ENCODE assay signal across 9 cellular contexts in the genomic region with DNA sequence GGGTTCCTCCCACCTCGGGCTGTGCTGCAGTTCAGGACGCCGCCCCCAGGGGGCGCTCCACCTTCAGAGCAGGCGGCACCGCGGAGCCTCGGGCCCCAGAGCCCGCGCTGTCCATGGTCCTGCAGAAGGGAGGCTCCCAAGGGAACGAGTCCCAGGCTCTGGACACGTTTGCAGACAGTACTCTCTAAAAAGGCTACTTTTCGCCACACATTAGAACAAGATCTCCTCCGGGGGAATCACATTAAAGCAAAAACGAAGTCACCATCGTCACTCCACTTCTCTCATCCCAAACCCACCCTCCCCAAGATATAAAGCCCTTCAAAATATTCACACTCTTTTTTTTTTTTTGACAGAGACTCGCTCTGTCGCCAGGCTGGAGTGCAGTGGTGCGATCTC. TPM values are rescaled to one million over a fixed set of nuclear protein-coding genes. Genes with fewer than 3 reads are reported as not detected.
DNase-seq lines count a peak whose midpoint lies in the region; ATAC-seq and TF ChIP-seq lines count a peak whose summit lies in the region.
"Had no signal": no experiment of that assay in that cellular context is flagged by ENCODE, and none has a peak within 500 bp of the region (broad histone marks: within the 10 kb centered on the region; RNA-seq: fewer than 3 reads in every experiment).

No MANE protein-coding gene starts in this region.

- H3K4me1 ChIP-seq in heart right ventricle (peaks cover 0 to 32% (median 0%) of the 10 kb centered on the region in 9 donors), psoas muscle (no peaks in the 10 kb centered on the region), vagina (no peaks in the 10 kb centered on the region)

- no peaks in the 10 kb centered on the region for H3K9me3 Mint-ChIP-seq in activated naive CD8-positive, alpha-beta T cell treated with anti-CD3 and anti-CD28 coated beads, Interleukin-2, amount 10 ng/mL, durations not matched to agents 7 days and 5 days

- TF ChIP-seq CTCF in heart right ventricle (IDR thresholded peaks at IDR 0.05) (peak; percentile 85 to 99 (median 94)), psoas muscle (IDR thresholded peaks at IDR 0.05) (peak; percentile 64), vagina (IDR thresholded peaks at IDR 0.05) (peak; percentile 64 to 83 (median 65))

- TF ChIP-seq POLR2A in vagina (IDR thresholded peaks at IDR 0.05): no peak

- DNase-seq in COLO668 (lab: John Stamatoyannopoulos, UW; ENCODE audit: unreplicated experiment) (peak; percentile 50), SW 1271 (lab: John Stamatoyannopoulos, UW) (peak; percentile 31 to 46), heart right ventricle (peak; percentile 81 to 86), psoas muscle (peak; percentile 71 to 82), vagina (ENCODE audit: extremely low spot score in 2 of 2) (no peak)
- DNase-seq in activated naive CD8-positive, alpha-beta T cell treated with anti-CD3 and anti-CD28 coated beads, Interleukin-2, amount 10 ng/mL, durations not matched to agents 7 days and 5 days: peak; percentile 96

- intact Hi-C loops in heart right ventricle (cut with DNase I): no loop called here
- intact Hi-C loops in psoas muscle (cut with DNase I): no loop called here
- intact Hi-C loops in vagina (cut with DNase I): no loop called here

- peak; percentile 57 for ATAC-seq in HG03442 (IDR thresholded peaks at IDR 0.05; ENCODE audit: unreplicated experiment)
- peak; percentile 65 for ATAC-seq in activated naive CD8-positive, alpha-beta T cell treated with anti-CD3 and anti-CD28 coated beads, Interleukin-2, amount 10 ng/mL, durations not matched to agents 7 days and 5 days (ENCODE audit: low read depth)
- peak; percentile 76 to 89 (median 86) for ATAC-seq in heart right ventricle
- ATAC-seq in psoas muscle: peak in 1 of 4 donors; percentile 39
- ATAC-seq in GM21825 (IDR thresholded peaks at IDR 0.05; ENCODE audit: unreplicated experiment): no peak

- H3K36me3 ChIP-seq in heart right ventricle (no peaks in the 10 kb centered on the region), psoas muscle (ENCODE audit: insufficient read depth in 1 of 2, low read depth in 1 of 2) (no peaks in the 10 kb centered on the region), vagina (no peaks in the 10 kb centered on the region)

- H3K27me3 Mint-ChIP-seq in activated naive CD8-positive, alpha-beta T cell treated with anti-CD3 and anti-CD28 coated beads, Interleukin-2, amount 10 ng/mL, durations not matched to agents 7 days and 5 days: peaks cover 26% of the 10 kb centered on the region

- POLR2A ChIA-PET in activated naive CD8-positive, alpha-beta T cell treated with anti-CD3 and anti-CD28 coated beads, Interleukin-2, amount 10 ng/mL, durations not matched to agents 7 days and 5 days (lab: Charles Lee): no interaction called here

- 8 to 13% methylated on average over 19 of the region's 19 CpGs for WGBS in heart right ventricle, 2 donors
- WGBS in psoas muscle, 3 donors: 4 to 13% (median 10%) methylated on average over 16 to 19 of the region's 19 CpGs

- no peaks in the 10 kb centered on the region for H3K9me3 ChIP-seq in heart right ventricle
- H3K9me3 ChIP-seq in psoas muscle: no peaks in the 10 kb centered on the region
- H3K9me3 ChIP-seq in vagina: no peaks in the 10 kb centered on the region

- H3K4me3 Mint-ChIP-seq in activated naive CD8-positive, alpha-beta T cell treated with anti-CD3 and anti-CD28 coated beads, Interleukin-2, amount 10 ng/mL, durations not matched to agents 7 days and 5 days: no peak overlapping the region

- peaks cover 8% of the 10 kb centered on the region for H3K4me1 Mint-ChIP-seq in activated naive CD8-positive, alpha-beta T cell treated with anti-CD3 and anti-CD28 coated beads, Interleukin-2, amount 10 ng/mL, durations not matched to agents 7 days and 5 days

- H3K27ac Mint-ChIP-seq in activated naive CD8-positive, alpha-beta T cell treated with anti-CD3 and anti-CD28 coated beads, Interleukin-2, amount 10 ng/mL, durations not matched to agents 7 days and 5 days: no peak overlapping the region

- H3K4me3 ChIP-seq in heart right ventricle: peak overlapping the region in 1 of 10 donors; percentile 29
- no peak overlapping the region for H3K4me3 ChIP-seq in psoas muscle
- H3K4me3 ChIP-seq in vagina: no peak overlapping the region

- H3K27me3 ChIP-seq in heart right ventricle (peaks cover 0 to 36% (median 16%) of the 10 kb centered on the region in 7 donors), psoas muscle (ENCODE audit: insufficient read depth in 3 of 3, low read length in 2 of 3) (peaks cover 0 to 15% (median 9%) of the 10 kb centered on the region in 3 donors), vagina (peaks cover 3% of the 10 kb centered on the region)

- H3K27ac ChIP-seq in heart right ventricle: no peak overlapping the region
- H3K27ac ChIP-seq in psoas muscle: no peak overlapping the region
- no peak overlapping the region for H3K27ac ChIP-seq in vagina

- no peaks in the 10 kb centered on the region for H3K36me3 Mint-ChIP-seq in activated naive CD8-positive, alpha-beta T cell treated with anti-CD3 and anti-CD28 coated beads, Interleukin-2, amount 10 ng/mL, durations not matched to agents 7 days and 5 days

RNA-seq across cellular contexts. Expression of a gene that starts 4.6 kb away (rescaled TPM):
- total RNA-seq in activated naive CD8-positive, alpha-beta T cell treated with anti-CD3 and anti-CD28 coated beads, Interleukin-2, amount 10 ng/mL, durations not matched to agents 7 days and 5 days: under 1 TPM; 0.91 to 0.96 TPM
- total RNA-seq in heart right ventricle: 1 to 10 TPM in 3 of 10 donors, under 1 TPM in 7; 0.17 to 4.2 (median 0.82) TPM
- polyA plus RNA-seq in heart right ventricle: 1 to 10 TPM in 1 of 2 donors, under 1 TPM in 1; 0.22 to 1.8 TPM
- 1 to 10 TPM in 1 of 4 donors, under 1 TPM in 3; 0.64 to 1.1 (median 0.79) TPM for total RNA-seq in psoas muscle
- under 1 TPM; 0.09 to 0.98 (median 0.11) TPM for polyA plus RNA-seq in psoas muscle
- 3.7 TPM for total RNA-seq in vagina

RNA-seq across cellular contexts. Expression of a gene that starts 31.7 kb away (rescaled TPM):
- total RNA-seq in activated naive CD8-positive, alpha-beta T cell treated with anti-CD3 and anti-CD28 coated beads, Interleukin-2, amount 10 ng/mL, durations not matched to agents 7 days and 5 days: not detected
- not detected for total RNA-seq in heart right ventricle
- polyA plus RNA-seq in heart right ventricle: not detected
- total RNA-seq in psoas muscle: not detected
- polyA plus RNA-seq in psoas muscle: not detected
- not detected for total RNA-seq in vagina

RNA-seq across cellular contexts. Expression of a gene that starts 34.3 kb away (rescaled TPM):
- total RNA-seq in activated naive CD8-positive, alpha-beta T cell treated with anti-CD3 and anti-CD28 coated beads, Interleukin-2, amount 10 ng/mL, durations not matched to agents 7 days and 5 days: not detected
- total RNA-seq in heart right ventricle (not detected), psoas muscle (not detected), vagina (not detected)
- polyA plus RNA-seq in heart right ventricle (not detected), psoas muscle (not detected)

RNA-seq across cellular contexts. Expression of a gene that starts 36.2 kb away (rescaled TPM):
- total RNA-seq in activated naive CD8-positive, alpha-beta T cell treated with anti-CD3 and anti-CD28 coated beads, Interleukin-2, amount 10 ng/mL, durations not matched to agents 7 days and 5 days: not detected
- under 1 TPM in 4 of 10 donors, not detected in 6; 0.13 to 0.95 (median 0.19) TPM for total RNA-seq in heart right ventricle
- not detected for polyA plus RNA-seq in heart right ventricle
- under 1 TPM in 2 of 4 donors, not detected in 2; 0.13 to 0.14 TPM for total RNA-seq in psoas muscle
- polyA plus RNA-seq in psoas muscle: under 1 TPM in 2 of 3 donors, not detected in 1; 0.03 to 0.09 TPM
- not detected for total RNA-seq in vagina
- total RNA-seq: activated CD8-positive, alpha-beta memory T cell treated with anti-CD3 and anti-CD28 coated beads for 36 hours had no signal

RNA-seq across cellular contexts. Expression of a gene that starts 49.6 kb away (rescaled TPM):
- total RNA-seq in activated naive CD8-positive, alpha-beta T cell treated with anti-CD3 and anti-CD28 coated beads, Interleukin-2, amount 10 ng/mL, durations not matched to agents 7 days and 5 days: 100 to 1,000 TPM; 263 TPM
- total RNA-seq in heart right ventricle (10 to 100 TPM in 1 of 10 donors, 1 to 10 TPM in 6, under 1 TPM in 3; 0.47 to 23.1 (median 2.2) TPM), psoas muscle (1 to 10 TPM in 3 of 4 donors, under 1 TPM in 1; 0.62 to 2.9 (median 1.9) TPM), vagina (3.4 TPM)
- polyA plus RNA-seq in heart right ventricle (1 to 10 TPM; 2.0 to 3.1 TPM), psoas muscle (1 to 10 TPM in 1 of 3 donors, under 1 TPM in 2; 0.61 to 1.2 (median 0.68) TPM)

Comparison
In these comparisons a context has a peak if more than half of its experiments do, and no peak if none do; other contexts are left out.
1. DNase-seq: peak in COLO668 (single experiment), SW 1271 (2 of 2), activated naive CD8-positive, alpha-beta T cell treated with anti-CD3 and anti-CD28 coated beads, Interleukin-2, amount 10 ng/mL, durations not matched to agents 7 days and 5 days (single experiment), heart right ventricle (2 of 2) and psoas muscle (2 of 2); none in vagina (0 of 2).
2. Peak in every context shown above with its lines, with median percentiles within 50 percentile points of each other: CTCF ChIP-seq.